Comparison of ENCODE assay signal across 13 cellular contexts in the genomic region with DNA sequence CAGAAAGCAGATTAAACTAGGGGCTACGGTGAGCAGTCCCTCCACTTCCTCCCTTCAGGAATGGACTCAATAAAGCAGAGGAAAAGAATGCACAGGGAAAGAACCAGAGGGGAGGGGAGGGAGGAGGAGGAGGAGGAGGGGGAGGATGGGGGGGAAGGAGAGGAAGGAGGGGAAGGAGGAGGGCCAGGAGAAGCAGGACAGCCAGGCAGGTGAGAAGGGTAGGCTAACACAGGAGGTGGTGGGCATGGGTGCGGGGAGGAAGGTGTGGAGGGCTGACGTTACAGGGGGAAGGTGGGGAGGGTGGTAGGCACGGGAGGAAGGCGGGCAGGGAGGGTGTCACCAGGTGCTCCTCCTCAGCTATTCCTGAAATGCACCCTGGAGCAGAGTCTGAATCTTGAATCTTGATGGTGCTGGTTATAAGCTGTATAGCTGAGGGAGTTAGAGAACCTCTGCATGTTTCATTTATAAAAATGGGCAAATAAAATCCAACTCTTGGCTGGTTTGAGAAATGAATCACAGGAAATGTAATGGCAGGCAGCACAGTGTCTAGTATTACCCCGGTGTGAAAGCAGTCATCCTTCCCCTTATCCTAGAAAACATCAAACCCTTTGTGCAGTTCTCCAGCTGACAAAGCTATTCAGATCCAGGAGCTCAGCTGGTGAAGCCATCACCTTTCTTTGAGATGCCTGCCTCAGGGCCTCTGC. TPM values are rescaled to one million over a fixed set of nuclear protein-coding genes. Genes with fewer than 3 reads are reported as not detected.
DNase-seq lines count a peak whose midpoint lies in the region; ATAC-seq, FAIRE-seq and TF ChIP-seq lines count a peak whose summit lies in the region.
"Had no signal": no experiment of that assay in that cellular context is flagged by ENCODE, and none has a peak within 500 bp of the region (broad histone marks: within the 10 kb centered on the region; RNA-seq: fewer than 3 reads in every experiment).

No MANE protein-coding gene starts in this region.

- H3K4me1 ChIP-seq in ACC112 (ENCODE audit: control insufficient read depth, insufficient read depth, low read length, unreplicated experiment) (peaks cover 38% of the 10 kb centered on the region), RWPE2 (ENCODE audit: insufficient read depth, poor library complexity, severe bottlenecking) (peaks cover 15% of the 10 kb centered on the region), endothelial cell of umbilical vein (ENCODE audit: control insufficient read depth, extremely low read depth, insufficient read depth, low read length) (peaks cover 25% of the 10 kb centered on the region)
- peaks cover 3% of the 10 kb centered on the region for H3K4me1 ChIP-seq in effector memory CD4-positive, alpha-beta T cell (ENCODE audit: control insufficient read depth, insufficient read depth, low read length, poor library complexity, severe bottlenecking)

- dilution Hi-C loops in endothelial cell of umbilical vein (cut with MboI; ENCODE audit: extremely low pct_ligation_motif_present, low sequenced_read_pairs): no loop called here

- H4K20me1 ChIP-seq in endothelial cell of umbilical vein (replicated peaks; ENCODE audit: control insufficient read depth, extremely low read depth, insufficient read depth, low read length): no peaks in the 10 kb centered on the region

- TF ChIP-seq POLR2A in endothelial cell of umbilical vein (IDR thresholded peaks at IDR 0.05; ENCODE audit: low read depth, low read length): no peak

- H3K27me3 ChIP-seq in ACC112 (ENCODE audit: insufficient read depth, low read length): no peaks in the 10 kb centered on the region
- H3K27me3 ChIP-seq in RWPE2 (ENCODE audit: insufficient read depth, poor library complexity, severe bottlenecking): no peaks in the 10 kb centered on the region
- no peaks in the 10 kb centered on the region for H3K27me3 ChIP-seq in endothelial cell of umbilical vein (ENCODE audit: control insufficient read depth in 2 of 2, insufficient read depth in 2 of 2, low read length in 2 of 2)
- no peaks in the 10 kb centered on the region for H3K27me3 ChIP-seq in effector memory CD4-positive, alpha-beta T cell (replicated peaks; ENCODE audit: control insufficient read depth, insufficient read depth, low read length, poor library complexity, severe bottlenecking)
- H3K27me3 ChIP-seq: stomach had no signal

- CTCF ChIA-PET in endothelial cell of umbilical vein (lab: Charles Lee): interaction anchor here (1.3 kb wide), 1 partner anchor 1077 kb away, joined by 3 read pairs; no protein-coding TSS in a partner anchor

- peak; percentile 95 for FAIRE-seq in endothelial cell of umbilical vein (lab: Jason Lieb, UNC)

- H3K27ac ChIP-seq in ACC112 (ENCODE audit: low read depth, low read length): peak overlapping the region; percentile 66
- peak overlapping the region; percentile 53 for H3K27ac ChIP-seq in RWPE2 (ENCODE audit: poor library complexity, severe bottlenecking)
- H3K27ac ChIP-seq in endothelial cell of umbilical vein (ENCODE audit: insufficient read depth, low read depth, low read length): peak overlapping the region; percentile 48
- H3K27ac ChIP-seq in effector memory CD4-positive, alpha-beta T cell (ENCODE audit: insufficient read depth, low read length, poor library complexity, severe bottlenecking): no peak overlapping the region
- H3K27ac ChIP-seq: epithelial cell of prostate, stomach had no signal

- peak overlapping the region; percentile 30 for H3K4me3 ChIP-seq in ACC112 (ENCODE audit: low read depth, low read length)
- H3K4me3 ChIP-seq in RWPE2 (ENCODE audit: severe bottlenecking): no peak overlapping the region
- no peak overlapping the region for H3K4me3 ChIP-seq in endothelial cell of umbilical vein (replicated peaks in 1 of 3; ENCODE audit: insufficient read depth in 1 of 3, low read depth in 1 of 3, low read length in 3 of 3)
- no peak overlapping the region for H3K4me3 ChIP-seq in effector memory CD4-positive, alpha-beta T cell (ENCODE audit: insufficient read depth, low read depth, low read length, poor library complexity, severe bottlenecking)
- H3K4me3 ChIP-seq: stomach had no signal

- POLR2A ChIA-PET in endothelial cell of umbilical vein (lab: Charles Lee): no interaction called here

- ATAC-seq in RWPE2 (ENCODE audit: low read depth): no peak
- no peak for ATAC-seq in HG03432 (IDR thresholded peaks at IDR 0.05; ENCODE audit: unreplicated experiment)

- TF ChIP-seq CTCF in RWPE2 (IDR thresholded peaks at IDR 0.05; ENCODE audit: poor library complexity, severe bottlenecking) (no peak), endothelial cell of umbilical vein (IDR thresholded peaks at IDR 0.05; ENCODE audit: extremely low read depth in 1 of 2, insufficient read depth in 1 of 2, low read depth in 1 of 2, low read length in 2 of 2) (no peak)

- intact Hi-C loops in endothelial cell of umbilical vein (cut with micrococcal nuclease): no loop called here

- no TSS peak for BruUV-seq in endothelial cell of umbilical vein (replicated peaks; lab: Mats Ljungman, UMichigan)

- H2AFZ ChIP-seq in ACC112 (ENCODE audit: low read length, unreplicated experiment): no peak overlapping the region
- no peak overlapping the region for H2AFZ ChIP-seq in endothelial cell of umbilical vein (ENCODE audit: low read depth, low read length)

- no peak overlapping the region for H3K9ac ChIP-seq in endothelial cell of umbilical vein (replicated peaks; ENCODE audit: extremely low read depth, insufficient read depth, low read length)

- no peaks in the 10 kb centered on the region for H3K9me1 ChIP-seq in endothelial cell of umbilical vein (replicated peaks; ENCODE audit: control insufficient read depth, extremely low read depth, insufficient read depth, low read length)

- DNase-seq in GM03348 (ENCODE audit: low spot score) (peak; percentile 52), RWPE2 (ENCODE audit: low spot score) (no peak), endothelial cell of umbilical vein (ENCODE audit: low read depth, low spot score) (peak; percentile 48), NCI-H2081 treated with DMSO at 0.1 percent for 48 hours (lab: John Stamatoyannopoulos, UW) (no peak), Kasumi-1 (lab: John Stamatoyannopoulos, UW) (no peak)
- DNase-seq in effector memory CD4-positive, alpha-beta T cell: no peak
- DNase-seq: aorta; CD4-positive, CD25-positive, alpha-beta regulatory T cell; posterior cingulate gyrus; stomach had no signal

- H3K4me2 ChIP-seq in endothelial cell of umbilical vein (ENCODE audit: insufficient read depth, low read length): peak overlapping the region; percentile 34

- peaks cover 4% of the 10 kb centered on the region; the same call in 1 of the 2 replicates for H3K36me3 ChIP-seq in ACC112 (ENCODE audit: insufficient read depth, low read length)
- peaks cover 18% of the 10 kb centered on the region for H3K36me3 ChIP-seq in RWPE2 (ENCODE audit: low read depth)
- peaks cover 2 to 10% of the 10 kb centered on the region in 2 experiments for H3K36me3 ChIP-seq in endothelial cell of umbilical vein (ENCODE audit: control insufficient read depth in 2 of 2, extremely low read depth in 1 of 2, insufficient read depth in 2 of 2, low read length in 2 of 2)
- peaks cover 37% of the 10 kb centered on the region for H3K36me3 ChIP-seq in effector memory CD4-positive, alpha-beta T cell (ENCODE audit: control insufficient read depth, insufficient read depth, low read length)

- peaks cover 21% of the 10 kb centered on the region for H3K79me2 ChIP-seq in ACC112 (ENCODE audit: control insufficient read depth, insufficient read depth, low read length, unreplicated experiment)
- H3K79me2 ChIP-seq in endothelial cell of umbilical vein (ENCODE audit: control insufficient read depth, insufficient read depth, low read length): peaks cover 25% of the 10 kb centered on the region

- no peaks in the 10 kb centered on the region for H3K9me3 ChIP-seq in RWPE2 (ENCODE audit: severe bottlenecking)
- H3K9me3 ChIP-seq in endothelial cell of umbilical vein (replicated peaks; ENCODE audit: control insufficient read depth, insufficient read depth, low read length): no peaks in the 10 kb centered on the region
- H3K9me3 ChIP-seq in effector memory CD4-positive, alpha-beta T cell (ENCODE audit: control insufficient read depth, low read length): no peaks in the 10 kb centered on the region
- H3K9me3 ChIP-seq: stomach had no signal

TF ChIP-seq in endothelial cell of umbilical vein, 7 proteins besides CTCF, POLR2A, EP300 and RAD21:
- TF ChIP-seq FOS (IDR thresholded peaks at IDR 0.05; ENCODE audit: borderline replicate concordance, insufficient read depth, low read length) (peak; percentile 48), GATA2 (IDR thresholded peaks at IDR 0.05; ENCODE audit: insufficient read depth, insufficient read length, low read depth, low read length) (peak; percentile 24), MYC (IDR thresholded peaks at IDR 0.05; ENCODE audit: low read depth, low read length) (no peak)

RNA-seq across cellular contexts. Expression of a gene that starts 3.4 kb away (rescaled TPM):
- 23.1 and 23.7 TPM in 2 replicates for total RNA-seq in endothelial cell of umbilical vein
- polyA plus RNA-seq in endothelial cell of umbilical vein: 15.5 and 19.1 TPM in 2 replicates
- 18.0 and 20.6 TPM in 2 replicates for polyA plus RNA-seq in endothelial cell of umbilical vein (2011; cell fraction: cytosol; rRNA removed)
- polyA plus RNA-seq in endothelial cell of umbilical vein (2011; cell fraction: nucleus; rRNA removed): 44.5 and 51.3 TPM in 2 replicates
- polyA plus RNA-seq in endothelial cell of umbilical vein (2012): 25.2 and 29.4 TPM in 2 replicates
- polyA minus RNA-seq in endothelial cell of umbilical vein: 13.7 and 14.9 TPM in 2 replicates
- polyA minus RNA-seq in endothelial cell of umbilical vein (2011; cell fraction: cytosol; rRNA and poly(A)+ RNA removed): 13.5 TPM
- 23.2 and 33.5 TPM in 2 replicates for polyA minus RNA-seq in endothelial cell of umbilical vein (2011; cell fraction: nucleus; rRNA and poly(A)+ RNA removed)

Comparison
In these comparisons a context has a peak if more than half of its experiments do, and no peak if none do; other contexts are left out.
1. DNase-seq: peak in GM03348 (single experiment) and endothelial cell of umbilical vein (single experiment); none in RWPE2 (single experiment), NCI-H2081 treated with DMSO at 0.1 percent for 48 hours (single experiment), Kasumi-1 (0 of 2) and effector memory CD4-positive, alpha-beta T cell (0 of 3).